ENCODE assay signal across 8 cellular contexts in the genomic region with DNA sequence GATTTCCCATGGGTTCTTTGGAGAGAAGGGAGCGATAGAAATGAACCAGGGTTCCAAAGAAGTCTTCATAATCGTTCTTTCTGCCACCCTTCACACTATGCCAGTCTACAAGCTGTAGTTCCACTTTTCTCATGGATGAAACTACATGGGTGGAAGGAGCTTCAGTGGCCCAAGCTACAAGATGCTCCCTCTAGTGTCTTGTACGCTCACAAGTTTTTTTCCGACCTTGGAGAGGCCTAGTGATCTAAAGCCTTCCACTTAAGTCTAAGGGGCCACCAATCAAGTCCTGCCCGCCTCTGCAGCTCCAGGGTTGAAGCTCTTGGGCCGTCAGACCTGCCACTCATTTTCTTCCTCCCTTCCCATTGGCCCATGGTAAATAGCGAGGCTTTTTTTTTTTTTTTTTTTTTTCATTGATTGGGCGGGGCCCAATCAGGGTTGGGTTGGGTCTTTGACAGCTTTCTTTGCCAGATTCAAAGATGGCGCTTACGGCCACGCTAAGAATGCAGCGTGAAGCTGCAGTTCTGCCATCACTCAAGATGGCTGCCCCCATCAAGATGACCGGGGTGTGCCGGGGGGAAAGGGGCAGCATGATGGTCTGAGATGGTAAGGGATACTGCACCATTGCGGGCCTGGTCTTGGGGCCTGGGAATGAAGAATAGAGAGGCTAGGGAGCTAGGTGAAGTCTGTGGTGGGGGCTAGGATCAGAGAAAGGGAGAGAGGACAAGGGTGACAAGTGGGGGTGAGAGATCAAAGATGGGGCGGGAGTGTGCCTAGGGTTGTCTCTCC. TPM values are rescaled to one million over a fixed set of nuclear protein-coding genes. Genes with fewer than 3 reads are reported as not detected.
A peak's percentile ranks its signal among the peaks of the same experiment; 100 is the strongest.
DNase-seq lines count a peak whose midpoint lies in the region; ATAC-seq, FAIRE-seq and TF ChIP-seq lines count a peak whose summit lies in the region.

TOMM40L (plus strand) TSS at position 527 of the 786 bp plus-strand sequence. CDS start 430 bp downstream, outside the sequence.

- no peaks in the 10 kb centered on the region for H4K20me1 ChIP-seq in GM12878 (ENCODE audit: control insufficient read depth, insufficient read depth)

- peak; percentile 94 for FAIRE-seq in GM12878 (lab: Jason Lieb, UNC)

- H3K27ac ChIP-seq in 22Rv1 (peak within 1 kb of the TSS; percentile 84), GM12878 (ENCODE audit: control insufficient read depth, insufficient read depth) (peak within 1 kb of the TSS; percentile 70)

- peaks cover 19% of the 10 kb centered on the region for H3K4me1 ChIP-seq in GM12878 (ENCODE audit: control insufficient read depth, insufficient read depth, low read length)

- in situ Hi-C loops in GM12878 (cut with MboI) = loop anchor here (5.0 kb wide), 2 partner anchors 67 to 157 kb away; no protein-coding TSS in a partner anchor

- TF ChIP-seq POLR2A in GM12878 (IDR thresholded peaks at IDR 0.05; ENCODE audit: low read depth, low read length) = peak; percentile 62; the same call in 1 of the 2 replicates

- peak; percentile 90 for TF ChIP-seq CTCF in 22Rv1 (IDR thresholded peaks at IDR 0.05)
- peak; percentile 61 to 66 (median 64) for TF ChIP-seq CTCF in GM12878 (IDR thresholded peaks at IDR 0.05 in 2 of 3, conservative IDR thresholded peaks at IDR 0.05 in 1 of 3; ENCODE audit: control insufficient read depth in 2 of 3, extremely low read depth in 1 of 3, insufficient read depth in 1 of 3, low read depth in 3 of 3, low read length in 3 of 3)
- peak; percentile 57 for TF ChIP-seq CTCF in retinal pigment epithelial cell (conservative IDR thresholded peaks at IDR 0.05; ENCODE audit: low read depth, low read length)

- peak within 1 kb of the TSS; percentile 83 for H3K4me3 ChIP-seq in GM12878
- H3K4me3 ChIP-seq in retinal pigment epithelial cell (ENCODE audit: low read length) = peak within 1 kb of the TSS; percentile 95

- H3K9me3 ChIP-seq in GM12878 (replicated peaks; ENCODE audit: control insufficient read depth, insufficient read depth, low read length) = no peaks in the 10 kb centered on the region

- intact Hi-C loops in GM12878 (cut with micrococcal nuclease; ENCODE audit: unreplicated experiment) = loop anchor here (1.0 to 5.0 kb wide), 4 partner anchors 23 to 82 kb away; partner anchors contain the start of genes MPZ and NDUFS2

- TF ChIP-seq EP300 in GM12878 (IDR thresholded peaks at IDR 0.05; ENCODE audit: borderline replicate concordance in 1 of 2, control insufficient read depth in 1 of 2, low read depth in 2 of 2, low read length in 2 of 2) = no peak

- peak; percentile 82 for DNase-seq in NCI-H2029 treated with DMSO at 0.1 percent for 48 hours (lab: John Stamatoyannopoulos, UW)
- peak; percentile 90 for DNase-seq in T1000 (lab: John Stamatoyannopoulos, UW)
- peak; percentile 97 for DNase-seq in GM12878 (ENCODE audit: low read depth, low spot score)
- peak; percentile 31 to 94 (median 81) for DNase-seq in hypothalamus (lab: John Stamatoyannopoulos, UW)
- peak; percentile 95 for DNase-seq in retinal pigment epithelial cell (ENCODE audit: low read depth)

- RAD21 ChIA-PET in GM12878 (lab: Charles Lee; ENCODE audit: unreplicated experiment) = interaction anchor here (0.7 to 5.0 kb wide), 36 partner anchors 9 to 1302 kb away, joined by 3 to 77 read pairs (median 7); partner anchors contain the start of genes ADAMTS4, B4GALT3, CFAP126 and DEDD

- POLR2A ChIA-PET in GM12878 (lab: Charles Lee) = interaction anchor here (0.6 to 1.6 kb wide), 21 partner anchors 15 to 268 kb away, joined by 3 to 22 read pairs (median 4); partner anchors contain the start of genes CFAP126, NDUFS2 and PPOX

- H3K36me3 ChIP-seq in GM12878 (ENCODE audit: control insufficient read depth in 2 of 2, insufficient read depth in 2 of 2, low read length in 1 of 2) = peaks cover 3 to 4% of the 10 kb centered on the region in 2 experiments; a peak in 2 of 4 replicates

- no peaks in the 10 kb centered on the region for H3K27me3 ChIP-seq in GM12878 (replicated peaks in 1 of 2; ENCODE audit: control insufficient read depth in 2 of 2, insufficient read depth in 2 of 2, low read length in 1 of 2)

- TF ChIP-seq RAD21 in GM12878 (IDR thresholded peaks at IDR 0.05; ENCODE audit: insufficient read depth, low read depth, low read length) = peak; percentile 61

- 6% methylated on average over 16 of the region's 16 CpGs for WGBS in GM12878 (ENCODE audit: insufficient coverage, insufficient replicate concordance, low lambda C conversion rate, missing lambda C conversion rate)

- peak within 1 kb of the TSS; percentile 95 for H3K4me2 ChIP-seq in GM12878 (ENCODE audit: control insufficient read depth, insufficient read depth)

- H3K79me2 ChIP-seq in GM12878 (ENCODE audit: control insufficient read depth, insufficient read depth, low read length) = peaks cover 10% of the 10 kb centered on the region

- BruUV-seq in GM12878 (replicated peaks; lab: Mats Ljungman, UMichigan) = no TSS peak

- peak within 1 kb of the TSS; percentile 98 for H2AFZ ChIP-seq in GM12878 (ENCODE audit: control insufficient read depth, low read depth, low read length)

- SMC1A ChIA-PET in GM12878 (lab: Charles Lee; ENCODE audit: uncharacterized antibody, unreplicated experiment) = interaction anchor here (0.6 to 6.3 kb wide), 36 partner anchors 9 to 825 kb away, joined by 3 to 72 read pairs (median 6); partner anchors contain the start of genes CFAP126, FCER1G, NDUFS2 and PPOX

- peak within 1 kb of the TSS; percentile 77 for H3K9ac ChIP-seq in GM12878 (ENCODE audit: control insufficient read depth, insufficient read depth, low read length)

- CTCF ChIA-PET in GM12878 (lab: Yijun Ruan, JAX) = interaction anchor here (0.6 to 17.1 kb wide), 44 partner anchors 9 to 524 kb away, joined by 3 to 385 read pairs (median 4); partner anchors contain the start of genes ADAMTS4, B4GALT3, CFAP126 and DUSP12

- ATAC-seq in GM18508 (IDR thresholded peaks at IDR 0.05; ENCODE audit: insufficient read depth, unreplicated experiment) = peak; percentile 87
- ATAC-seq in HG03025 (IDR thresholded peaks at IDR 0.05; ENCODE audit: low FRiP score, unreplicated experiment) = peak; percentile 93
- ATAC-seq in GM12878 = peak; percentile 96

TF ChIP-seq in GM12878, 131 proteins besides CTCF, POLR2A, EP300 and RAD21 (continues in another document):
- TF ChIP-seq DPF2 (IDR thresholded peaks at IDR 0.05) (no peak), ZNF207 (IDR thresholded peaks at IDR 0.05; ENCODE audit: borderline replicate concordance) (no peak), EGR1 (IDR thresholded peaks at IDR 0.05; ENCODE audit: borderline replicate concordance in 1 of 2, low read depth in 2 of 2, low read length in 2 of 2) (no peak), CBFB (IDR thresholded peaks at IDR 0.05; ENCODE audit: low read depth) (no peak)
- TF ChIP-seq, protein P1, sequence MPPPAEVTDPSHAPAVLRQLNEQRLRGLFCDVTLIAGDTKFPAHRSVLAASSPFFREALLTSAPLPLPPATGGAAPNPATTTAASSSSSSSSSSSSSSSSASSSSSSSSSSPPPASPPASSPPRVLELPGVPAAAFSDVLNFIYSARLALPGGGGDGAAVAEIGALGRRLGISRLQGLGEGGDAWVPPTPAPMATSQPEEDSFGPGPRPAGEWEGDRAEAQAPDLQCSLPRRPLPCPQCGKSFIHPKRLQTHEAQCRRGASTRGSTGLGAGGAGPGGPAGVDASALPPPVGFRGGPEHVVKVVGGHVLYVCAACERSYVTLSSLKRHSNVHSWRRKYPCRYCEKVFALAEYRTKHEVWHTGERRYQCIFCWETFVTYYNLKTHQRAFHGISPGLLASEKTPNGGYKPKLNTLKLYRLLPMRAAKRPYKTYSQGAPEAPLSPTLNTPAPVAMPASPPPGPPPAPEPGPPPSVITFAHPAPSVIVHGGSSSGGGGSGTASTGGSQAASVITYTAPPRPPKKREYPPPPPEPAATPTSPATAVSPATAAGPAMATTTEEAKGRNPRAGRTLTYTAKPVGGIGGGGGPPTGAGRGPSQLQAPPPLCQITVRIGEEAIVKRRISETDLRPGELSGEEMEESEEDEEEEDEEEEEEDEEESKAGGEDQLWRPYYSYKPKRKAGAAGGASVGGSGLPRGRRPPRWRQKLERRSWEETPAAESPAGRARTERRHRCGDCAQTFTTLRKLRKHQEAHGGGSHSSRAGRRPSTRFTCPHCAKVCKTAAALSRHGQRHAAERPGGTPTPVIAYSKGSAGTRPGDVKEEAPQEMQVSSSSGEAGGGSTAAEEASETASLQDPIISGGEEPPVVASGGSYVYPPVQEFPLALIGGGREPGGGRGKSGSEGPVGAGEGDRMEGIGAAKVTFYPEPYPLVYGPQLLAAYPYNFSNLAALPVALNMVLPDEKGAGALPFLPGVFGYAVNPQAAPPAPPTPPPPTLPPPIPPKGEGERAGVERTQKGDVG (CRISPR knock-in tag; IDR thresholded peaks at IDR 0.05) = no peak

RNA-seq across cellular contexts. Expression of gene TOMM40L, which starts in this region (rescaled TPM):
- total RNA-seq in GM12878 (2013; cell fraction: nucleolus; rRNA removed) = 11.8 and 13.6 TPM in 2 replicates
- 16.6 and 17.5 TPM in 2 replicates for total RNA-seq in GM12878 (2014; rRNA removed)
- total RNA-seq in GM12878 (2014; rRNA removed; fragmentation: Illumina TruSeq; extraction: Trizol) = 15.3 and 15.5 TPM in 2 replicates
- total RNA-seq in GM12878 (2021) = 18.1 and 21.6 TPM in 2 replicates
- 5.1 TPM for polyA plus RNA-seq in GM12878 (2011; ENCODE audit: low read depth)
- 8.3 and 10.6 TPM in 2 replicates for polyA plus RNA-seq in GM12878 (2011; rRNA removed)
- polyA plus RNA-seq in GM12878 (2011; cell fraction: cytosol; rRNA removed) = 11.9 and 15.1 TPM in 2 replicates
- polyA plus RNA-seq in GM12878 (2011; cell fraction: nucleus; rRNA removed) = 21.5 and 22.5 TPM in 2 replicates
- 5.9 and 6.9 TPM in 2 replicates for polyA plus RNA-seq in GM12878 (2012)
- polyA plus RNA-seq in GM12878 (2014; fragmentation: Illumina TruSeq; extraction: Trizol) = 16.5 and 18.5 TPM in 2 replicates
- polyA plus RNA-seq in GM12878 (2014; fragmentation: Nextera tagmentation; extraction: Ambion mirVana) = 1 to 10 TPM; 5.9 to 10.0 TPM
- polyA plus RNA-seq in GM12878 (2014; rRNA removed) = 18.6 and 21.1 TPM in 2 replicates
- polyA plus RNA-seq in GM12878 (2016; fragmentation: Nextera tagmentation; extraction: Ambion mirVana) = 10 to 100 TPM; 12.5 to 16.0 TPM
- polyA minus RNA-seq in GM12878 (2011; rRNA and poly(A)+ RNA removed) = 20.1 and 26.5 TPM in 2 replicates
- polyA minus RNA-seq in GM12878 (2011; cell fraction: cytosol; rRNA and poly(A)+ RNA removed) = 4.8 and 7.1 TPM in 2 replicates
- 11.8 and 26.9 TPM in 2 replicates for polyA minus RNA-seq in GM12878 (2011; cell fraction: nucleus; rRNA and poly(A)+ RNA removed)

Comparison
In these comparisons a context has a peak if more than half of its experiments do, and no peak if none do; other contexts are left out.
1. Peak in every context shown above with its lines: DNase-seq, ATAC-seq, H3K4me3 ChIP-seq and H3K27ac ChIP-seq.